ENCODE assay signal across 9 cellular contexts in genomic region chr4:69057620-69058409, GRCh38. TPM values are rescaled to one million over a fixed set of nuclear protein-coding genes. Genes with fewer than 3 reads are reported as not detected.
DNase-seq lines count a peak whose midpoint lies in the region; ATAC-seq and TF ChIP-seq lines count a peak whose summit lies in the region.
"Had no signal": no experiment of that assay in that cellular context is flagged by ENCODE, and none has a peak within 500 bp of the region (broad histone marks: within the 10 kb centered on the region; RNA-seq: fewer than 3 reads in every experiment).

No MANE protein-coding gene starts in this region.

- no peak overlapping the region for H3K4me3 Mint-ChIP-seq in CD14-positive monocyte
- H3K4me3 Mint-ChIP-seq in T-helper 2 cell treated with Interferon-gamma antibody and Interleukin-4, amounts not matched to agents 5 μg/mL and 100 μg/mL, for 36 hours, result no peak overlapping the region
- no peak overlapping the region for H3K4me3 Mint-ChIP-seq in activated T-helper 2 cell treated with anti-CD3 and anti-CD28 coated beads, Interferon-gamma antibody, Interleukin-2, Interleukin-4, amounts not matched to agents 10 μg/mL and 5 μg/mL and 100 μg/mL, durations not matched to agents 14 hours and 24 hours and 36 hours (ENCODE audit: low read depth)
- H3K4me3 Mint-ChIP-seq: activated CD8-positive, alpha-beta T cell treated with anti-CD3 and anti-CD28 coated beads for 36 hours had no signal

- no peaks in the 10 kb centered on the region for H3K36me3 Mint-ChIP-seq in CD14-positive monocyte
- no peaks in the 10 kb centered on the region for H3K36me3 Mint-ChIP-seq in T-helper 2 cell treated with Interferon-gamma antibody and Interleukin-4, amounts not matched to agents 5 μg/mL and 100 μg/mL, for 36 hours (ENCODE audit: low read depth)
- no peaks in the 10 kb centered on the region for H3K36me3 Mint-ChIP-seq in activated T-helper 2 cell treated with anti-CD3 and anti-CD28 coated beads, Interferon-gamma antibody, Interleukin-2, Interleukin-4, amounts not matched to agents 10 μg/mL and 5 μg/mL and 100 μg/mL, durations not matched to agents 14 hours and 24 hours and 36 hours (ENCODE audit: low read depth)

- H3K27me3 ChIP-seq in esophagus (ENCODE audit: control insufficient read depth in 1 of 2, insufficient read depth in 2 of 2, low read length in 2 of 2), result no peaks in the 10 kb centered on the region

- 35 to 43% methylated on average over 5 of the region's 5 CpGs for WGBS in esophagus, 2 donors

- H3K36me3 ChIP-seq in esophagus (ENCODE audit: control insufficient read depth in 2 of 2, insufficient read depth in 2 of 2, low read length in 1 of 2), result no peaks in the 10 kb centered on the region

- DNase-seq in retina, result peak; percentile 32
- no peak for DNase-seq in CD14-positive monocyte (ENCODE audit: low spot score)
- no peak for DNase-seq in T-helper 2 cell treated with Interferon-gamma antibody and Interleukin-4, amounts not matched to agents 5 μg/mL and 100 μg/mL, for 36 hours (ENCODE audit: low spot score)
- DNase-seq in activated T-helper 2 cell treated with anti-CD3 and anti-CD28 coated beads, Interferon-gamma antibody, Interleukin-2, Interleukin-4, amounts not matched to agents 10 μg/mL and 5 μg/mL and 100 μg/mL, durations not matched to agents 14 hours and 24 hours and 36 hours (ENCODE audit: low spot score), result no peak
- DNase-seq in omental fat pad (ENCODE audit: low spot score), result no peak
- DNase-seq: activated CD8-positive, alpha-beta T cell treated with anti-CD3 and anti-CD28 coated beads for 36 hours had no signal

- no peak for TF ChIP-seq CTCF in CD14-positive monocyte (IDR thresholded peaks at IDR 0.05)
- no peak for TF ChIP-seq CTCF in omental fat pad (IDR thresholded peaks at IDR 0.05)

- H3K4me3 ChIP-seq in esophagus (ENCODE audit: low read depth in 1 of 2, low read length in 2 of 2), result no peak overlapping the region

- peak overlapping the region; percentile 12 to 24 for H3K27ac ChIP-seq in esophagus (ENCODE audit: low read depth in 2 of 2, low read length in 1 of 2)

- peaks cover 0 to 4% (median 2%) of the 10 kb centered on the region in 3 donors for H3K27me3 Mint-ChIP-seq in CD14-positive monocyte (ENCODE audit: low read depth in 3 of 3)
- no peaks in the 10 kb centered on the region for H3K27me3 Mint-ChIP-seq in T-helper 2 cell treated with Interferon-gamma antibody and Interleukin-4, amounts not matched to agents 5 μg/mL and 100 μg/mL, for 36 hours (ENCODE audit: low read depth)
- H3K27me3 Mint-ChIP-seq in activated T-helper 2 cell treated with anti-CD3 and anti-CD28 coated beads, Interferon-gamma antibody, Interleukin-2, Interleukin-4, amounts not matched to agents 10 μg/mL and 5 μg/mL and 100 μg/mL, durations not matched to agents 14 hours and 24 hours and 36 hours (ENCODE audit: low read depth), result no peaks in the 10 kb centered on the region
- H3K27me3 Mint-ChIP-seq: activated CD8-positive, alpha-beta T cell treated with anti-CD3 and anti-CD28 coated beads for 36 hours had no signal

- H3K4me1 ChIP-seq in esophagus (ENCODE audit: control insufficient read depth in 2 of 2, insufficient read depth in 2 of 2, low read length in 1 of 2), result no peaks in the 10 kb centered on the region

- no peak overlapping the region for H3K27ac Mint-ChIP-seq in CD14-positive monocyte
- H3K27ac Mint-ChIP-seq in T-helper 2 cell treated with Interferon-gamma antibody and Interleukin-4, amounts not matched to agents 5 μg/mL and 100 μg/mL, for 36 hours, result no peak overlapping the region
- no peak overlapping the region for H3K27ac Mint-ChIP-seq in activated T-helper 2 cell treated with anti-CD3 and anti-CD28 coated beads, Interferon-gamma antibody, Interleukin-2, Interleukin-4, amounts not matched to agents 10 μg/mL and 5 μg/mL and 100 μg/mL, durations not matched to agents 14 hours and 24 hours and 36 hours
- H3K27ac Mint-ChIP-seq: activated CD8-positive, alpha-beta T cell treated with anti-CD3 and anti-CD28 coated beads for 36 hours had no signal

- H3K9me3 ChIP-seq in esophagus (ENCODE audit: control insufficient read depth in 2 of 2, insufficient read depth in 1 of 2, low read depth in 1 of 2, low read length in 1 of 2), result no peaks in the 10 kb centered on the region

- peaks cover 0 to 11% (median 2%) of the 10 kb centered on the region in 7 donors for H3K9me3 Mint-ChIP-seq in CD14-positive monocyte
- no peaks in the 10 kb centered on the region for H3K9me3 Mint-ChIP-seq in T-helper 2 cell treated with Interferon-gamma antibody and Interleukin-4, amounts not matched to agents 5 μg/mL and 100 μg/mL, for 36 hours
- no peaks in the 10 kb centered on the region for H3K9me3 Mint-ChIP-seq in activated T-helper 2 cell treated with anti-CD3 and anti-CD28 coated beads, Interferon-gamma antibody, Interleukin-2, Interleukin-4, amounts not matched to agents 10 μg/mL and 5 μg/mL and 100 μg/mL, durations not matched to agents 14 hours and 24 hours and 36 hours
- H3K9me3 Mint-ChIP-seq: activated CD8-positive, alpha-beta T cell treated with anti-CD3 and anti-CD28 coated beads for 36 hours had no signal

- ATAC-seq in GM19467 (IDR thresholded peaks at IDR 0.05; ENCODE audit: unreplicated experiment) (peak; percentile 79), HG03196 (IDR thresholded peaks at IDR 0.05; ENCODE audit: unreplicated experiment) (peak; percentile 74), omental fat pad (ENCODE audit: low FRiP score) (no peak)
- ATAC-seq: activated CD8-positive, alpha-beta T cell treated with anti-CD3 and anti-CD28 coated beads for 36 hours had no signal

- no peaks in the 10 kb centered on the region for H3K4me1 Mint-ChIP-seq in CD14-positive monocyte
- no peaks in the 10 kb centered on the region for H3K4me1 Mint-ChIP-seq in T-helper 2 cell treated with Interferon-gamma antibody and Interleukin-4, amounts not matched to agents 5 μg/mL and 100 μg/mL, for 36 hours (ENCODE audit: low read depth)
- no peaks in the 10 kb centered on the region for H3K4me1 Mint-ChIP-seq in activated T-helper 2 cell treated with anti-CD3 and anti-CD28 coated beads, Interferon-gamma antibody, Interleukin-2, Interleukin-4, amounts not matched to agents 10 μg/mL and 5 μg/mL and 100 μg/mL, durations not matched to agents 14 hours and 24 hours and 36 hours (ENCODE audit: low read depth)

- intact Hi-C loops in CD14-positive monocyte (cut with micrococcal nuclease), result no loop called here
- intact Hi-C loops in activated T-helper 2 cell treated with anti-CD3 and anti-CD28 coated beads, Interferon-gamma antibody, Interleukin-2, Interleukin-4, amounts not matched to agents 10 μg/mL and 5 μg/mL and 100 μg/mL, durations not matched to agents 14 hours and 24 hours and 36 hours (cut with micrococcal nuclease), result no loop called here

RNA-seq across cellular contexts. Expression of gene UGT2B7, which starts 38.5 kb away (rescaled TPM):
- under 1 TPM in 1 of 2 donors, not detected in 1; 0.05 TPM for polyA plus RNA-seq in esophagus
- not detected for polyA plus RNA-seq in CD14-positive monocyte
- total RNA-seq in activated T-helper 2 cell treated with anti-CD3 and anti-CD28 coated beads, Interferon-gamma antibody, Interleukin-2, Interleukin-4, amounts not matched to agents 10 μg/mL and 5 μg/mL and 100 μg/mL, durations not matched to agents 14 hours and 24 hours and 36 hours, result not detected in 2 replicates
- not detected for total RNA-seq in omental fat pad
- total RNA-seq: activated CD8-positive, alpha-beta T cell treated with anti-CD3 and anti-CD28 coated beads for 36 hours had no signal
